23 cellular contexts compared by ENCODE assay signal in the genomic region with DNA sequence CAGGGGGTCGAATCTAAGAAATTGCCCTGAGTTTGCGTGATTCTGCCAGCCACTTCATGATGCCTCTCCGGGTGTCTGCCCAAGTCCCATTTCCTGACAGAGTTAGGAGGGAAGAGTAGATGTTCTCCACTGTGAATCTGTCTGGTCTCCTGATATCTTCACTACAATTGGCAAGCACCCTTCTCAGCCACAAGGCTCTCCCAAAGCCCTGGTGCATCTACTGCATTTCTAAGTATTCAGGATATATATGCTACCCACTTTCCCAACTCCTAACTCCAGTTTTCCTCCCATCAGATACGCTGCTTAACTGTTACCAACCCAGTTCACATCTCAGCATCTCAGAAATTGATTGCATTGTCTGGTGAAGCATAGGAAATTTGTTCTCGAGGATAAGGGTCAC. TPM values are rescaled to one million over a fixed set of nuclear protein-coding genes. Genes with fewer than 3 reads are reported as not detected.
"Had no signal": no experiment of that assay in that cellular context is flagged by ENCODE, and none has a peak within 500 bp of the region (broad histone marks: within the 10 kb centered on the region; RNA-seq: fewer than 3 reads in every experiment).

No MANE protein-coding gene starts in this region.

- H3K27me3 ChIP-seq: adrenal gland, breast epithelium, dorsolateral prefrontal cortex, esophagus squamous epithelium, gastrocnemius medialis, left lung, transverse colon had no signal

- H3K4me1 ChIP-seq: adrenal gland, breast epithelium had no signal

- H3K4me3 ChIP-seq: adrenal gland, breast epithelium, esophagus squamous epithelium, gastrocnemius medialis, left lung, transverse colon had no signal

- H3K27me3 Mint-ChIP-seq: stimulated activated naive B cell treated with anti-CD40 and anti-IgM and Interleukin-4, amounts not matched to agents 10 μg/mL and 1 μg/mL and 100 μg/mL, for 72 hours had no signal

- H3K4me1 Mint-ChIP-seq: central memory CD8-positive, alpha-beta T cell had no signal

- H3K9me3 ChIP-seq: adrenal gland, breast epithelium, esophagus squamous epithelium, gastrocnemius medialis, left lung, transverse colon had no signal

- H3K36me3 Mint-ChIP-seq: activated naive CD8-positive, alpha-beta T cell; memory B cell; natural killer cell treated with Interleukin-12 subunit alpha and Interleukin-12 subunit beta and Interleukin-15 and Interleukin-18, amount 100 ng/mL, for 72 hours; stimulated activated naive B cell treated with anti-CD40 and anti-IgM and Interleukin-4, amounts not matched to agents 10 μg/mL and 1 μg/mL and 100 μg/mL, for 72 hours had no signal

- H3K27ac Mint-ChIP-seq: activated naive CD8-positive, alpha-beta T cell; activated T-helper 2 cell treated with anti-CD3 and anti-CD28 coated beads, Interferon-gamma antibody, Interleukin-2, Interleukin-4, amounts not matched to agents 10 μg/mL and 5 μg/mL and 100 μg/mL, durations not matched to agents 14 hours and 24 hours and 36 hours; effector memory CD8-positive, alpha-beta T cell; memory B cell; natural killer cell treated with Interleukin-12 subunit alpha and Interleukin-12 subunit beta and Interleukin-15 and Interleukin-18, amount 100 ng/mL, for 72 hours; stimulated activated naive B cell treated with anti-CD40 and anti-IgM and Interleukin-4, amounts not matched to agents 10 μg/mL and 1 μg/mL and 100 μg/mL, for 72 hours had no signal

- H3K27ac ChIP-seq: adrenal gland, breast epithelium, esophagus squamous epithelium, gastrocnemius medialis, left lung, transverse colon had no signal

- ATAC-seq: natural killer cell treated with Interleukin-12 subunit alpha and Interleukin-12 subunit beta and Interleukin-15 and Interleukin-18, amount 100 ng/mL, for 72 hours had no signal

- DNase-seq: esophagus squamous epithelium had no signal

- FAIRE-seq: astrocyte, colon, small intestine, urothelium cell line had no signal

- H3K9me3 Mint-ChIP-seq: activated T-cell treated with anti-CD3 and anti-CD28 coated beads, Interleukin-2, amount 50 U/mL, for 4 hours; activated T-helper 2 cell treated with anti-CD3 and anti-CD28 coated beads, Interferon-gamma antibody, Interleukin-2, Interleukin-4, amounts not matched to agents 10 μg/mL and 5 μg/mL and 100 μg/mL, durations not matched to agents 14 hours and 24 hours and 36 hours; central memory CD8-positive, alpha-beta T cell; effector memory CD8-positive, alpha-beta T cell; memory B cell; natural killer cell treated with Interleukin-12 subunit alpha and Interleukin-12 subunit beta and Interleukin-15 and Interleukin-18, amount 100 ng/mL, for 72 hours; stimulated activated naive B cell treated with anti-CD40 and anti-IgM and Interleukin-4, amounts not matched to agents 10 μg/mL and 1 μg/mL and 100 μg/mL, for 72 hours had no signal

- H3K4me3 Mint-ChIP-seq: activated naive CD8-positive, alpha-beta T cell; activated T-cell treated with anti-CD3 and anti-CD28 coated beads, Interleukin-2, amount 50 U/mL, for 4 hours; central memory CD8-positive, alpha-beta T cell; effector memory CD8-positive, alpha-beta T cell; memory B cell; natural killer cell treated with Interleukin-12 subunit alpha and Interleukin-12 subunit beta and Interleukin-15 and Interleukin-18, amount 100 ng/mL, for 72 hours; stimulated activated naive B cell treated with anti-CD40 and anti-IgM and Interleukin-4, amounts not matched to agents 10 μg/mL and 1 μg/mL and 100 μg/mL, for 72 hours had no signal

- H3K36me3 ChIP-seq: adrenal gland, breast epithelium, esophagus squamous epithelium, gastrocnemius medialis, left lung, transverse colon had no signal

RNA-seq across cellular contexts. Expression of a gene that starts 25.9 kb away (rescaled TPM):
- total RNA-seq: activated T-cell treated with anti-CD3 and anti-CD28 coated beads, Interleukin-2, amount 50 U/mL, for 4 hours; activated T-helper 2 cell treated with anti-CD3 and anti-CD28 coated beads, Interferon-gamma antibody, Interleukin-2, Interleukin-4, amounts not matched to agents 10 μg/mL and 5 μg/mL and 100 μg/mL, durations not matched to agents 14 hours and 24 hours and 36 hours; astrocyte; breast epithelium; esophagus squamous epithelium; gastrocnemius medialis; left lung; natural killer cell treated with Interleukin-12 subunit alpha and Interleukin-12 subunit beta and Interleukin-15 and Interleukin-18, amount 100 ng/mL, for 72 hours; occipital lobe; sciatic nerve; T-helper 2 cell treated with Interferon-gamma antibody and Interleukin-4, amounts not matched to agents 100 ng/mL and 5 ng/mL, for 36 hours; temporal lobe had no signal
- polyA plus RNA-seq: adrenal gland, small intestine had no signal
